Comparison of ENCODE assay signal across 2 cellular contexts in genomic region chr5:38191693-38192092, GRCh38.
TF ChIP-seq lines count a peak whose summit lies in the region.

No MANE protein-coding gene starts in this region.

TF ChIP-seq in HepG2, 621 proteins besides CTCF, POLR2A, EP300 and RAD21:
- no peak for TF ChIP-seq ZFP82 (CRISPR knock-in tag; IDR thresholded peaks at IDR 0.05; ENCODE audit: borderline replicate concordance)
- peak; percentile 99 for TF ChIP-seq ZNF12 (CRISPR knock-in tag; IDR thresholded peaks at IDR 0.05)
- no peak for TF ChIP-seq MTF1 (CRISPR knock-in tag; IDR thresholded peaks at IDR 0.05)

TF ChIP-seq in H1, 55 proteins besides CTCF, POLR2A, EP300 and RAD21:
- TF ChIP-seq MAFK (IDR thresholded peaks at IDR 0.05; ENCODE audit: low read depth, low read length) (no peak), CBX5 (IDR thresholded peaks at IDR 0.05; ENCODE audit: low read depth, low read length) (no peak), TAF1 (IDR thresholded peaks at IDR 0.05; ENCODE audit: low read depth, low read length) (no peak), TBP (IDR thresholded peaks at IDR 0.05; ENCODE audit: low read depth, low read length) (no peak), POLR2AphosphoS5 (IDR thresholded peaks at IDR 0.05; ENCODE audit: low read depth, low read length) (no peak), SAP30 (IDR thresholded peaks at IDR 0.05; ENCODE audit: insufficient read depth, insufficient replicate concordance, low read length) (no peak), NRF1 (IDR thresholded peaks at IDR 0.05; ENCODE audit: low read depth, low read length) (no peak)
